In genomic region chr3:153979419-153980251, GRCh38 we compare ENCODE assay signal across 16 cellular contexts.
"Had no signal": no experiment of that assay in that cellular context is flagged by ENCODE, and none has a peak within 500 bp of the region (broad histone marks: within the 10 kb centered on the region; RNA-seq: fewer than 3 reads in every experiment).

No MANE protein-coding gene starts in this region.

- H3K27me3 ChIP-seq: body of pancreas, right atrium auricular region, suprapubic skin had no signal

- H3K27ac Mint-ChIP-seq: activated naive CD8-positive, alpha-beta T cell; T-helper 2 cell treated with Interferon-gamma antibody and Interleukin-4, amounts not matched to agents 5 μg/mL and 100 μg/mL, for 36 hours had no signal

- H3K36me3 ChIP-seq: right atrium auricular region, suprapubic skin had no signal

- H3K36me3 Mint-ChIP-seq: activated naive CD8-positive, alpha-beta T cell had no signal

- H3K4me1 ChIP-seq: body of pancreas had no signal

- H3K9me3 ChIP-seq: body of pancreas, right atrium auricular region, suprapubic skin had no signal

- H3K27ac ChIP-seq: body of pancreas, right atrium auricular region, suprapubic skin had no signal

- H3K4me3 ChIP-seq: body of pancreas, right atrium auricular region, skin epidermis, suprapubic skin had no signal

- DNase-seq: activated CD4-positive, alpha-beta T cell treated with anti-CD3 and anti-CD28 coated beads, Interleukin-2, amount 50 U/mL, for 1 hour; activated CD8-positive, alpha-beta memory T cell treated with anti-CD3 and anti-CD28 coated beads for 24 hours; activated gamma-delta T cell treated with Interleukin-2 at 50 U/mL for 16 hours; amygdala; body of pancreas; cortex of kidney; effector CD8-positive, alpha-beta T cell; stimulated activated CD4-positive, alpha-beta T cell treated with anti-CD3 and anti-CD28 coated beads, Interleukin-4, amount 100 ng/mL, for 24 hours; stimulated activated naive CD4-positive, alpha-beta T cell treated with Interleukin-2 at 50 U/mL for 16 hours; trophoblast cell had no signal

- H3K9me3 Mint-ChIP-seq: T-helper 2 cell treated with Interferon-gamma antibody and Interleukin-4, amounts not matched to agents 5 μg/mL and 100 μg/mL, for 36 hours had no signal

- ATAC-seq: activated CD4-positive, CD25-positive, alpha-beta regulatory T cell treated with anti-CD3 and anti-CD28 coated beads, Interleukin-2, amount 50 U/mL, for 24 hours; body of pancreas had no signal

- H3K4me3 Mint-ChIP-seq: activated naive CD8-positive, alpha-beta T cell; T-helper 2 cell treated with Interferon-gamma antibody and Interleukin-4, amounts not matched to agents 5 μg/mL and 100 μg/mL, for 36 hours had no signal
